In genomic region chr5:178204205-178205009, GRCh38 we compare ENCODE assay signal across 8 cellular contexts. TPM values are rescaled to one million over a fixed set of nuclear protein-coding genes. Genes with fewer than 3 reads are reported as not detected.
A peak's percentile ranks its signal among the peaks of the same experiment; 100 is the strongest.
DNase-seq lines count a peak whose midpoint lies in the region; ATAC-seq and TF ChIP-seq lines count a peak whose summit lies in the region.

Gene HNRNPAB (plus strand): TSS chr5:178204533. CDS start chr5:178204838, 305 bp downstream.

- H4K91ac ChIP-seq in IMR-90 (ENCODE audit: insufficient read depth, low read depth, low read length): peak within 1 kb of the TSS; percentile 58; the same call in 1 of the 2 replicates

- H3K27ac ChIP-seq in IMR-90 (ENCODE audit: insufficient read depth, low read length): peak within 1 kb of the TSS; percentile 54; the same call in 1 of the 2 replicates
- H3K27ac ChIP-seq in epithelial cell of prostate: peak within 1 kb of the TSS; percentile 82

- H2AFZ ChIP-seq in IMR-90 (replicated peaks; ENCODE audit: low read length, poor library complexity): peak within 1 kb of the TSS; percentile 96

- peaks cover 11% of the 10 kb centered on the region for H3K4me1 ChIP-seq in IMR-90 (ENCODE audit: control insufficient read depth, insufficient read depth, low read length)

- H3K27me3 ChIP-seq in IMR-90 (ENCODE audit: control insufficient read depth, insufficient read depth, low read length): no peaks in the 10 kb centered on the region

- peak within 1 kb of the TSS; percentile 99 for H2AK9ac ChIP-seq in IMR-90 (replicated peaks; ENCODE audit: low read depth, low read length, poor library complexity)

- TSS peak; percentile 75 for BruUV-seq in IMR-90 (replicated peaks; lab: Mats Ljungman, UMichigan)

- H3K18ac ChIP-seq in IMR-90 (ENCODE audit: low read depth, low read length): no peak within 1 kb of the TSS

- peak; percentile 100 for TF ChIP-seq POLR2A in IMR-90 (IDR thresholded peaks at IDR 0.05; ENCODE audit: low read depth, low read length)

- in situ Hi-C loops in IMR-90 (cut with MboI; ENCODE audit: low sequenced_read_pairs): no loop called here

- peaks cover 31% of the 10 kb centered on the region for H3K36me3 ChIP-seq in IMR-90 (ENCODE audit: control insufficient read depth, insufficient read depth, low read length)

- peak within 1 kb of the TSS; percentile 77 for H3K9ac ChIP-seq in IMR-90 (ENCODE audit: low read depth, low read length)

- H3K4ac ChIP-seq in IMR-90 (ENCODE audit: low read depth, low read length): peak within 1 kb of the TSS; percentile 79

- CTCF ChIA-PET in IMR-90 (lab: Yijun Ruan, JAX): interaction anchor here (1.3 kb wide), 1 partner anchor 129 kb away, joined by 5 read pairs; no protein-coding TSS in a partner anchor

- no peaks in the 10 kb centered on the region for H3K9me3 ChIP-seq in IMR-90 (ENCODE audit: control insufficient read depth, insufficient read depth, low read length)

- no peak within 1 kb of the TSS for H2BK20ac ChIP-seq in IMR-90 (ENCODE audit: low read depth, low read length)

- H3K79me1 ChIP-seq in IMR-90 (ENCODE audit: low read depth in 1 of 2, low read length in 2 of 2): peaks cover 9 to 45% of the 10 kb centered on the region in 2 experiments; a peak in 3 of 4 replicates

- no peak for TF ChIP-seq RAD21 in IMR-90 (IDR thresholded peaks at IDR 0.05; ENCODE audit: low read length)

- intact Hi-C loops in IMR-90 (cut with micrococcal nuclease): loop anchor here (1.0 kb wide), 1 partner anchor 28 kb away; the partner anchor contains the start of gene PHYKPL

- POLR2A ChIA-PET in IMR-90 (lab: Charles Lee; ENCODE audit: unreplicated experiment): no interaction called here

- 0 out of 2 replicates have a peak within 1 kb of the TSS, but pooled peaks have one; percentile 20 for H2BK120ac ChIP-seq in IMR-90 (ENCODE audit: low read depth, low read length)

- peak within 1 kb of the TSS; percentile 38 for H2BK5ac ChIP-seq in IMR-90 (ENCODE audit: low read depth, low read length, poor library complexity, severe bottlenecking)

- H3K23ac ChIP-seq in IMR-90 (ENCODE audit: low read depth, low read length): peak within 1 kb of the TSS; percentile 84

- H3K56ac ChIP-seq in IMR-90 (ENCODE audit: extremely low read depth, insufficient read depth, low read length): peak within 1 kb of the TSS; percentile 45; the same call in 1 of the 2 replicates

- no peak within 1 kb of the TSS for H2BK15ac ChIP-seq in IMR-90 (ENCODE audit: low read depth, low read length)

- dilution Hi-C loops in IMR-90 (cut with HindIII; ENCODE audit: low sequenced_read_pairs, unreplicated experiment): no loop called here

- H4K20me1 ChIP-seq in IMR-90 (ENCODE audit: insufficient read depth, low read length): peaks cover 41% of the 10 kb centered on the region

- H3K14ac ChIP-seq in IMR-90 (replicated peaks; ENCODE audit: low read depth, low read length): peak within 1 kb of the TSS; percentile 91

- peak; percentile 83 for ATAC-seq in GM21528 (IDR thresholded peaks at IDR 0.05; ENCODE audit: low FRiP score, unreplicated experiment)
- peak; percentile 79 for ATAC-seq in IMR-90 (ENCODE audit: low read depth)

- H3K4me2 ChIP-seq in IMR-90 (ENCODE audit: low read depth, low read length): peak within 1 kb of the TSS; percentile 84

- peak within 1 kb of the TSS; percentile 75 for H2AK5ac ChIP-seq in IMR-90 (ENCODE audit: low read depth, low read length)

- H3K4me3 ChIP-seq in IMR-90 (ENCODE audit: insufficient read depth, low read depth, low read length): peak within 1 kb of the TSS; percentile 70

- no peak within 1 kb of the TSS for H4K5ac ChIP-seq in IMR-90 (ENCODE audit: low read depth, low read length)

- peaks cover 23% of the 10 kb centered on the region for H3K9me1 ChIP-seq in IMR-90 (ENCODE audit: insufficient read depth, low read length)

- WGBS in IMR-90 (ENCODE audit: extremely low coverage in 2 of 2, insufficient read length in 1 of 2), 2 experiments: 0% methylated on average over 46 of the region's 111 CpGs; no CpG with 5 or more reads in 1 of the 2 experiments

- H4K8ac ChIP-seq in IMR-90 (ENCODE audit: low read depth in 2 of 2, low read length in 2 of 2): peak within 1 kb of the TSS; percentile 54 to 80; a peak in 2 of 4 replicates

- peak; percentile 98 for DNase-seq in DMS 273 (lab: John Stamatoyannopoulos, UW; ENCODE audit: unreplicated experiment)
- peak; percentile 96 for DNase-seq in IMR-90
- peak; percentile 97 for DNase-seq in OCI-M1 (lab: John Stamatoyannopoulos, UW)
- DNase-seq in activated T-cell treated with anti-CD3 and anti-CD28 coated beads for 4 hours: peak; percentile 95
- DNase-seq in epithelial cell of prostate (ENCODE audit: low read depth, low spot score): peak; percentile 87
- DNase-seq in mucosa of gallbladder (ENCODE audit: low spot score): peak; percentile 97
- DNase-seq in stimulated activated CD8-positive, alpha-beta memory T cell treated with anti-CD3 and anti-CD28 coated beads, Interleukin-4, amount 100 ng/mL, for 4 hours (ENCODE audit: low read depth in 2 of 2, low spot score in 1 of 2): peak; percentile 91

- TF ChIP-seq CTCF in IMR-90 (conservative IDR thresholded peaks at IDR 0.05; ENCODE audit: low read depth, low read length): no peak

TF ChIP-seq in IMR-90, 13 proteins besides CTCF, POLR2A, EP300 and RAD21:
- TF ChIP-seq MXI1 (IDR thresholded peaks at IDR 0.05; ENCODE audit: borderline replicate concordance, low read depth, low read length) (peak; percentile 91), BHLHE40 (IDR thresholded peaks at IDR 0.05; ENCODE audit: low read depth, low read length) (peak; percentile 48), RCOR1 (IDR thresholded peaks at IDR 0.05; ENCODE audit: insufficient replicate concordance, low read length) (no peak), CEBPB (IDR thresholded peaks at IDR 0.05; ENCODE audit: low read depth, low read length) (no peak), MAZ (IDR thresholded peaks at IDR 0.05; ENCODE audit: borderline replicate concordance, low read depth, low read length) (peak; percentile 42; the same call in 1 of the 2 replicates), FOS (IDR thresholded peaks at IDR 0.05; ENCODE audit: low read depth, low read length) (peak; percentile 73), MAFK (IDR thresholded peaks at IDR 0.05; ENCODE audit: low read depth, low read length) (no peak)

RNA-seq across cellular contexts. Expression of gene HNRNPAB, which starts in this region (rescaled TPM):
- total RNA-seq in IMR-90 (2012; rRNA removed) (32.1 and 54.4 TPM in 2 replicates), mucosa of gallbladder (110 TPM)
- 122 and 128 TPM in 2 replicates for polyA plus RNA-seq in IMR-90 (2012; rRNA removed)
- polyA plus RNA-seq in IMR-90 (2012; cell fraction: cytosol; rRNA removed): 87.4 and 104 TPM in 2 replicates
- 69.1 and 95.9 TPM in 2 replicates for polyA plus RNA-seq in IMR-90 (2012; cell fraction: nucleus; rRNA removed; ENCODE audit: low replicate concordance)

Comparison
In these comparisons a context has a peak if more than half of its experiments do, and no peak if none do; other contexts are left out.
1. Peak in every context shown above with its lines: DNase-seq, ATAC-seq, H3K4me3 ChIP-seq and H3K27ac ChIP-seq.